ENCODE assay signal across 15 cellular contexts in the genomic region with DNA sequence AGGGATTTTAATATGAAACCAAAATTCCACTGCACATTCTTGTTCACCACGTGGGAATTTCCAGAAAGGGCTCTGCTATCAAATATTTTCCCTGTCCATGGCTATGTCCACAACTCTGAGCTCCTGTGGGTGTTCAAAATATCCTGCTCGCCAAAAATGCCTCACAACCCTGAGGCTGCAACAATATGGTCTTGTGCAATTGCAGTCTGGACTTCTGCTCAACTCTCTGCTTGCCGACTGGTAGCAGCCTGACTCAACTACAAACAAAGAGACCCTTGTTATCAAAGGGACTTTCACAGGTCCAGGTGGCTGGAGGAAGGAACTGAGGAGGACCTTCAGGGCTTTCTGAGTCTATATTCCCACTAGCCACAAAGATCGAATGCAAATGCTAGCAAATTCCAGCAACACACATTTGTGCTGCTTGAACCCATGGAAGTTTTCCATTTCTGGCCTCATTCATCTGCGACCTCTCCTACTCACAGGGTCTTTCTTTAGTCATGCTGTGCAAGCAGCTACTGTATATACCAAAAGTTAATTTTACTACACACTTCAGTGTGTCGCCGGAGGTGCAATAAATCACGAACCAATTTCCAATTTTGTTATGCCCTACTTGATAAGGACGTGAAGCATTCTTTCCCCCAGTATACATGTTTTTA.
DNase-seq lines count a peak whose midpoint lies in the region; ATAC-seq, FAIRE-seq and TF ChIP-seq lines count a peak whose summit lies in the region.
"Had no signal": no experiment of that assay in that cellular context is flagged by ENCODE, and none has a peak within 500 bp of the region (broad histone marks: within the 10 kb centered on the region; RNA-seq: fewer than 3 reads in every experiment).

No MANE protein-coding gene starts in this region.

- no peak overlapping the region for H3K18ac ChIP-seq in H9 (ENCODE audit: insufficient read length, low read depth, low read length)

- H2BK15ac ChIP-seq in H9 (ENCODE audit: low read depth, low read length): no peak overlapping the region

- no peak for TF ChIP-seq CTCF in H9 (conservative IDR thresholded peaks at IDR 0.05)
- TF ChIP-seq CTCF in heart right ventricle (IDR thresholded peaks at IDR 0.05): no peak
- TF ChIP-seq CTCF in pancreas (IDR thresholded peaks at IDR 0.05): no peak

- DNase-seq in H9 (no peak), astrocyte of the hippocampus (ENCODE audit: low read depth, low spot score) (peak; percentile 82), heart right ventricle (no peak), pancreas (peak in 3 of 6 donors; percentile 19 to 31 (median 21)), DMS53 (lab: John Stamatoyannopoulos, UW) (no peak)
- DNase-seq in stimulated activated CD8-positive, alpha-beta memory T cell treated with anti-CD3 and anti-CD28 coated beads, Interleukin-4, amount 100 ng/mL, for 48 hours: no peak
- DNase-seq: activated gamma-delta T cell; Caco-2; occipital lobe; RPMI8226; stimulated activated CD4-positive, alpha-beta T cell treated with anti-CD3 and anti-CD28 coated beads, Interleukin-4, amount 100 ng/mL, for 4 hours had no signal

- H3K36me3 Mint-ChIP-seq in H9 (ENCODE audit: insufficient read depth in 1 of 3, low read depth in 3 of 3): peaks cover 16 to 53% (median 38%) of the 10 kb centered on the region in 3 experiments
- no peaks in the 10 kb centered on the region for H3K36me3 Mint-ChIP-seq in activated T-helper 17 cell treated with anti-CD3 and anti-CD28 coated beads, Interleukin-2, amount 50 U/mL, for 72 hours (ENCODE audit: low read depth)

- no peak overlapping the region for H3T11ph ChIP-seq in H9 (ENCODE audit: low read length)

- H3K36me3 ChIP-seq in heart right ventricle: no peaks in the 10 kb centered on the region
- no peaks in the 10 kb centered on the region for H3K36me3 ChIP-seq in pancreas

- H2BK20ac ChIP-seq in H9 (ENCODE audit: low read depth, low read length, poor library complexity, severe bottlenecking): peak overlapping the region; percentile 77

- H3K9ac ChIP-seq in H9 (ENCODE audit: extremely low read depth, insufficient read length, low read length): no peak overlapping the region

- H3K4ac ChIP-seq in H9 (ENCODE audit: low read depth, low read length): no peak overlapping the region

- peaks cover 20% of the 10 kb centered on the region for H3K9me3 ChIP-seq in H9 (ENCODE audit: control insufficient read depth, low read depth, low read length)
- peaks cover 0 to 10% (median 0%) of the 10 kb centered on the region in 11 donors for H3K9me3 ChIP-seq in heart right ventricle
- H3K9me3 ChIP-seq in pancreas: no peaks in the 10 kb centered on the region
- H3K9me3 ChIP-seq: Caco-2 had no signal

- no peak for FAIRE-seq in pancreas (lab: Jason Lieb, UNC)
- FAIRE-seq: GM18507 had no signal

- no peak overlapping the region for H3K4me2 ChIP-seq in H9 (ENCODE audit: insufficient read depth, insufficient read length, low read length)

- H2AFZ ChIP-seq in H9 (ENCODE audit: low read length): no peak overlapping the region

- no peak overlapping the region for H3K4me3 Mint-ChIP-seq in H9
- H3K4me3 Mint-ChIP-seq in activated T-helper 17 cell treated with anti-CD3 and anti-CD28 coated beads, Interleukin-2, amount 50 U/mL, for 72 hours: no peak overlapping the region

- no peaks in the 10 kb centered on the region for H3K27me3 ChIP-seq in H9 (ENCODE audit: insufficient read depth, low read length)
- H3K27me3 ChIP-seq in heart right ventricle: no peaks in the 10 kb centered on the region
- H3K27me3 ChIP-seq in pancreas: no peaks in the 10 kb centered on the region

- H4K5ac ChIP-seq in H9 (ENCODE audit: insufficient read length, low read depth, low read length): no peak overlapping the region

- peak overlapping the region; percentile 91 for H3K27ac ChIP-seq in H9 (ENCODE audit: insufficient read length, low read depth, low read length)
- no peak overlapping the region for H3K27ac ChIP-seq in heart right ventricle
- H3K27ac ChIP-seq in pancreas: peak overlapping the region in 2 of 4 donors; percentile 30 to 50

- H4K8ac ChIP-seq in H9 (replicated peaks; ENCODE audit: insufficient read length, low read depth, low read length): no peak overlapping the region

- no peak overlapping the region for H3K4me3 ChIP-seq in heart right ventricle
- H3K4me3 ChIP-seq in pancreas: no peak overlapping the region

- no peaks in the 10 kb centered on the region for H4K20me1 ChIP-seq in H9 (ENCODE audit: control insufficient read depth, insufficient read depth, insufficient read length)

- ATAC-seq in heart right ventricle (peak; percentile 51 to 91 (median 68)), pancreas (peak; percentile 46 to 95 (median 84)), HG03432 (IDR thresholded peaks at IDR 0.05; ENCODE audit: unreplicated experiment) (no peak)
- ATAC-seq in activated T-helper 17 cell treated with anti-CD3 and anti-CD28 coated beads, Interleukin-2, amount 50 U/mL, for 72 hours (replicated peaks): no peak
- ATAC-seq: activated CD4-positive, CD25-positive, alpha-beta regulatory T cell treated with anti-CD3 and anti-CD28 coated beads, Interleukin-2, amount 50 U/mL, for 24 hours had no signal

- no peak overlapping the region for H2BK5ac ChIP-seq in H9 (ENCODE audit: insufficient read length, low read length)

- intact Hi-C loops in heart right ventricle (cut with DNase I): no loop called here
- intact Hi-C loops in pancreas (cut with DNase I): no loop called here

- H3K27me3 Mint-ChIP-seq in H9 (ENCODE audit: low read depth): no peaks in the 10 kb centered on the region
- peaks cover 22% of the 10 kb centered on the region for H3K27me3 Mint-ChIP-seq in activated T-helper 17 cell treated with anti-CD3 and anti-CD28 coated beads, Interleukin-2, amount 50 U/mL, for 72 hours

- no peaks in the 10 kb centered on the region for H3K79me2 ChIP-seq in H9 (ENCODE audit: insufficient read depth, low read length)

- H3K14ac ChIP-seq in H9 (ENCODE audit: insufficient read depth, low read length): no peak overlapping the region

- peaks cover 41 to 43% of the 10 kb centered on the region in 2 experiments for H3K4me1 Mint-ChIP-seq in H9
- no peaks in the 10 kb centered on the region for H3K4me1 Mint-ChIP-seq in activated T-helper 17 cell treated with anti-CD3 and anti-CD28 coated beads, Interleukin-2, amount 50 U/mL, for 72 hours

- H3K4me1 ChIP-seq in H9 (ENCODE audit: insufficient read depth, low read length): peaks cover 7% of the 10 kb centered on the region; the same call in 1 of the 2 replicates
- peaks cover 0 to 4% (median 0%) of the 10 kb centered on the region in 9 donors for H3K4me1 ChIP-seq in heart right ventricle
- H3K4me1 ChIP-seq in pancreas: peaks cover 0 to 5% (median 0%) of the 10 kb centered on the region in 3 donors
- H3K4me1 ChIP-seq: Caco-2 had no signal

- no peak overlapping the region for H3K23ac ChIP-seq in H9 (ENCODE audit: insufficient read length, low read depth, low read length)

- H3K9me3 Mint-ChIP-seq in H9: peaks cover 33 to 64% of the 10 kb centered on the region in 2 experiments
- peaks cover 3% of the 10 kb centered on the region for H3K9me3 Mint-ChIP-seq in activated T-helper 17 cell treated with anti-CD3 and anti-CD28 coated beads, Interleukin-2, amount 50 U/mL, for 72 hours

- no peaks in the 10 kb centered on the region for H3K23me2 ChIP-seq in H9 (ENCODE audit: insufficient read length, low read depth, low read length, poor library complexity, severe bottlenecking)

- H3K79me1 ChIP-seq in H9 (ENCODE audit: insufficient read depth, low read depth, low read length, poor library complexity, severe bottlenecking): no peaks in the 10 kb centered on the region

- no CpG with 5 or more reads among the region's 9 CpGs for WGBS in H9 (ENCODE audit: extremely low coverage, insufficient read length, low lambda C conversion rate)
- 66 to 69% methylated on average over 9 of the region's 9 CpGs for WGBS in heart right ventricle, 2 donors
- 35 to 43% methylated on average over 9 of the region's 9 CpGs for WGBS in pancreas, 2 donors

- H2AK5ac ChIP-seq in H9 (ENCODE audit: insufficient read length, low read length): no peak overlapping the region

- H3K27ac Mint-ChIP-seq in H9: peak overlapping the region; percentile 96 to 99 (median 97); a peak in 6 of 7 replicates
- no peak overlapping the region for H3K27ac Mint-ChIP-seq in activated T-helper 17 cell treated with anti-CD3 and anti-CD28 coated beads, Interleukin-2, amount 50 U/mL, for 72 hours

- no peak overlapping the region for H2BK120ac ChIP-seq in H9 (ENCODE audit: low read depth, low read length, poor library complexity, severe bottlenecking)

- no peak overlapping the region for H2BK12ac ChIP-seq in H9 (ENCODE audit: insufficient read length, low read depth, low read length)

- H3K56ac ChIP-seq in H9 (ENCODE audit: insufficient read length, low read depth, low read length): no peak overlapping the region

- no peak overlapping the region for H4K91ac ChIP-seq in H9 (ENCODE audit: insufficient read length, low read depth, low read length)

Comparison
In these comparisons a context has a peak if more than half of its experiments do, and no peak if none do; other contexts are left out.
1. ATAC-seq: peak in heart right ventricle (8 of 8) and pancreas (4 of 4); none in HG03432 (single experiment) and activated T-helper 17 cell treated with anti-CD3 and anti-CD28 coated beads, Interleukin-2, amount 50 U/mL, for 72 hours (single experiment).